Comparison of ENCODE assay signal across 31 cellular contexts in the genomic region with DNA sequence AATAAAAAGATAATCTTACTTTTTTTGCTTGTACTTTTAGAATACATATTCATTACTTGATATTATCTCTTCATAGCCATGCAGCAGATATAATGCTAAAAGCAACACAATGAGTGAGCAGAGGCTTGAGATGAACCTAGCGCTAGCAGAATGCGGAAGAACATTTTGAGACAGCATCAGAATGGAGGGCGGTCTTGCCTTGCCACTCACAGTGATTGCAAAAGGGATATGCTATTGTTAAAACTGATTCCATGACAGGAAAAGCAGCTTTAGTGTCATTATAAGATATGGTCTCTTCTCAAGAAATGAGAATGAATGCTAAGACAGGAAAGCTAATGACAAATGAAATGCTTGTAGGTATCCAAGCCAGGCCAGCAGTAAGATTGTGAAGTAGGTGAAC.
"Had no signal": no experiment of that assay in that cellular context is flagged by ENCODE, and none has a peak within 500 bp of the region (broad histone marks: within the 10 kb centered on the region; RNA-seq: fewer than 3 reads in every experiment).

No MANE protein-coding gene starts in this region.

- H3K4me3 ChIP-seq: adrenal gland, ascending aorta, body of pancreas, breast epithelium, cardiac muscle cell had no signal

- H3K27me3 ChIP-seq: adrenal gland, ascending aorta, body of pancreas, brain microvascular endothelial cell, breast epithelium, cardiac muscle cell had no signal

- DNase-seq: activated effector memory CD4-positive, alpha-beta T cell treated with anti-CD3 and anti-CD28 coated beads, Interleukin-2, amount 50 U/mL, for 16 hours; activated effector memory CD4-positive, alpha-beta T cell treated with Interleukin-2 at 50 U/mL for 16 hours; activated gamma-delta T cell; activated gamma-delta T cell treated with Interleukin-2 at 50 U/mL for 16 hours; activated naive CD4-positive, alpha-beta T cell; activated naive CD4-positive, alpha-beta T cell treated with anti-CD3 and anti-CD28 coated beads for 36 hours; activated naive CD4-positive, alpha-beta T cell treated with anti-CD3 and anti-CD28 coated beads, Interleukin-2, amount 10 ng/mL, durations not matched to agents 7 days and 5 days; activated naive CD4-positive, alpha-beta T cell treated with anti-CD3 and anti-CD28 coated beads, Interleukin-2, amount 50 U/mL, for 16 hours; activated naive CD4-positive, alpha-beta T cell treated with Interleukin-2 at 50 U/mL for 16 hours; activated naive CD8-positive, alpha-beta T cell treated with anti-CD3 and anti-CD28 coated beads for 36 hours; activated naive CD8-positive, alpha-beta T cell treated with anti-CD3 and anti-CD28 coated beads, Interleukin-2, amount 10 ng/mL, durations not matched to agents 7 days and 5 days; activated naive CD8-positive, alpha-beta T cell treated with anti-CD3 and anti-CD28 coated beads, Interleukin-2, amount 50 U/mL, for 24 hours; activated T-cell treated with anti-CD3 and anti-CD28 coated beads, Interleukin-2, amount 50 U/mL, for 24 hours; activated T-cell treated with anti-CD3 and anti-CD28 coated beads, Interleukin-2, amount 50 U/mL, for 4 hours; activated T-cell treated with anti-CD3 and anti-CD28 coated beads, Interleukin-2, amount 50 U/mL, for 48 hours; activated T-cell treated with anti-CD3 and anti-CD28 coated beads, Interleukin-2, amount 50 U/mL, for 72 hours; adrenal gland; amniotic stem cell; amygdala; anterior cingulate cortex; aorta; body of pancreas; brain microvascular endothelial cell; caudate nucleus; central memory CD4-positive, alpha-beta T cell; cerebellar nuclear complex had no signal

- ATAC-seq: activated naive CD4-positive, alpha-beta T cell treated with anti-CD3 and anti-CD28 coated beads, Interleukin-2, amount 50 U/mL, for 72 hours; activated naive CD8-positive, alpha-beta T cell treated with anti-CD3 and anti-CD28 coated beads, Interleukin-2, amount 50 U/mL, for 24 hours; activated T-cell treated with anti-CD3 and anti-CD28 coated beads, Interleukin-2, amount 50 U/mL, for 4 hours; activated T-cell treated with anti-CD3 and anti-CD28 coated beads, Interleukin-2, amount 50 U/mL, for 72 hours; activated T-helper 17 cell treated with anti-CD3 and anti-CD28 coated beads, Interleukin-2, amount 50 U/mL, for 72 hours; body of pancreas had no signal

- H3K9me3 ChIP-seq: adrenal gland, ascending aorta, body of pancreas, breast epithelium had no signal

- H3K4me1 ChIP-seq: adrenal gland, ascending aorta, body of pancreas, breast epithelium had no signal

- H3K27ac ChIP-seq: adrenal gland, ascending aorta, body of pancreas, brain microvascular endothelial cell, breast epithelium, cardiac muscle cell had no signal

- H3K36me3 ChIP-seq: adrenal gland, ascending aorta, brain microvascular endothelial cell, breast epithelium, cardiac muscle cell had no signal
